1 cellular context compared by ENCODE assay signal in the genomic region with DNA sequence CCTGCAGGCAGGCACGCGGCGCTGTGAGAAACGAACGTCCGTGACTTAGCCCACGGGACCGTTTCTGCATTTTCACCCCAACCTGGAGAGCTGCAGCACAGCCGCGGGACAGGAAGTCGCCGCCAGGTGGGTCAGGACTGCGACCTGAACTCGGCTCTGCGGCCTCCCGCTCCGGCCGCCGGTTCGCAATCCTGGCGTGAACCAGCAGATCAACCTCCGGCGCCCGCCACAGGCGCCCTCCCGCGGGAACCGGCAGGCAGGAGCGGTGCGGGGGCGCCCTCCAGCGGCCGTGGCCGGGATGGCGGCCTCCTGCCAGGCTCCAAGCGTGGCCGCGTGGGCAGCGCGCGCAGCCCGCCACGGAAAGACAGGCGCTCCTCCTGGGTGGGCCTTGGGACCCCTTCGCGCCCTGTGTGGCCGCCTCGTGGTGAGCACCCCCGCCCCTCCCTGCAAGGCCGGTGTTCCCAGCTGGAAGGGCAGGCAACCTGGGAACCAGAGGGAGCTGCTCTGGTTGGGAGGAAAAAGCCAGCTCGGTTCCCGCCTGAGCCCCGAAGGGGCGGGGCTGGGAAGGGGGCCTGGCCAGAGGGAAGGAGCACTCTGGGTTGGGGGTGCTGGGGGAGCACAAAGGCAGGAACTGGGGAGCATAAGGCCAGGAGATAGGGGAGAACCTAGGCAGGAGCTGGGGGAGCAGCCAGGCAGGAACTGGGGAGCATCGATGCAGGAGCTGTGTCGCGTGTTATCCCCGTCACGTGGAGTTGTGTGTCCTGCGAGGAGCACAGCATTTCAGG.
TF ChIP-seq lines count a peak whose summit lies in the region.

No MANE protein-coding gene starts in this region.

TF ChIP-seq in HepG2, 621 proteins besides CTCF, POLR2A, EP300 and RAD21 (continued from another document and continues in another):
- peak; percentile 3; the same call in 1 of the 2 replicates for TF ChIP-seq KLF12 (CRISPR knock-in tag; IDR thresholded peaks at IDR 0.05; ENCODE audit: borderline replicate concordance)
- TF ChIP-seq TAF1 (CRISPR knock-in tag; IDR thresholded peaks at IDR 0.05), result no peak; the same call in none of the 2 replicates
- peak; percentile 96 for TF ChIP-seq ZNF883 (CRISPR knock-in tag; IDR thresholded peaks at IDR 0.05; ENCODE audit: not compliant biosample characterization)
- TF ChIP-seq NRL (CRISPR knock-in tag; IDR thresholded peaks at IDR 0.05; ENCODE audit: borderline replicate concordance), result peak; percentile 70
- peak; percentile 99 for TF ChIP-seq XRCC5 (optimal IDR thresholded peaks at IDR 0.05; ENCODE audit: low read length)
- peak; percentile 25 for TF ChIP-seq TBL1XR1 (IDR thresholded peaks at IDR 0.05; ENCODE audit: borderline replicate concordance, low read length, partially characterized antibody)
- peak; percentile 58 for TF ChIP-seq RBM39 (IDR thresholded peaks at IDR 0.05; ENCODE audit: low read depth, low read length, poor library complexity, severe bottlenecking)
- TF ChIP-seq, protein P1, sequence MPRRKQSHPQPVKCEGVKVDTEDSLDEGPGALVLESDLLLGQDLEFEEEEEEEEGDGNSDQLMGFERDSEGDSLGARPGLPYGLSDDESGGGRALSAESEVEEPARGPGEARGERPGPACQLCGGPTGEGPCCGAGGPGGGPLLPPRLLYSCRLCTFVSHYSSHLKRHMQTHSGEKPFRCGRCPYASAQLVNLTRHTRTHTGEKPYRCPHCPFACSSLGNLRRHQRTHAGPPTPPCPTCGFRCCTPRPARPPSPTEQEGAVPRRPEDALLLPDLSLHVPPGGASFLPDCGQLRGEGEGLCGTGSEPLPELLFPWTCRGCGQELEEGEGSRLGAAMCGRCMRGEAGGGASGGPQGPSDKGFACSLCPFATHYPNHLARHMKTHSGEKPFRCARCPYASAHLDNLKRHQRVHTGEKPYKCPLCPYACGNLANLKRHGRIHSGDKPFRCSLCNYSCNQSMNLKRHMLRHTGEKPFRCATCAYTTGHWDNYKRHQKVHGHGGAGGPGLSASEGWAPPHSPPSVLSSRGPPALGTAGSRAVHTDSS (CRISPR knock-in tag; conservative IDR thresholded peaks at IDR 0.05), result peak; percentile 71; the same call in 1 of the 2 replicates
- TF ChIP-seq TEF (CRISPR knock-in tag; IDR thresholded peaks at IDR 0.05), result no peak
- TF ChIP-seq ZNF367 (CRISPR knock-in tag; IDR thresholded peaks at IDR 0.05; ENCODE audit: borderline replicate concordance), result no peak
- TF ChIP-seq ZNF703 (CRISPR knock-in tag; IDR thresholded peaks at IDR 0.05; ENCODE audit: borderline replicate concordance), result peak; percentile 74; the same call in 1 of the 2 replicates
- 0 out of 2 replicates have a peak, but pooled peaks have one; percentile 42 for TF ChIP-seq SNAPC2 (CRISPR knock-in tag; IDR thresholded peaks at IDR 0.05)
- peak; percentile 75; the same call in 1 of the 2 replicates for TF ChIP-seq ZNF160 (CRISPR knock-in tag; IDR thresholded peaks at IDR 0.05)
- TF ChIP-seq ATF7-NPFF (CRISPR knock-in tag; IDR thresholded peaks at IDR 0.05; ENCODE audit: low read depth), result peak; percentile 98
- TF ChIP-seq ZSCAN30 (CRISPR knock-in tag; IDR thresholded peaks at IDR 0.05), result no peak
- TF ChIP-seq ERF (CRISPR knock-in tag; IDR thresholded peaks at IDR 0.05), result peak; percentile 92
- peak; percentile 47; the same call in 1 of the 2 replicates for TF ChIP-seq THAP9 (CRISPR knock-in tag; IDR thresholded peaks at IDR 0.05; ENCODE audit: borderline replicate concordance)
- 0 out of 2 replicates have a peak, but pooled peaks have one; percentile 12 for TF ChIP-seq RERE (CRISPR knock-in tag; IDR thresholded peaks at IDR 0.05; ENCODE audit: low read depth)
- 0 out of 2 replicates have a peak, but pooled peaks have one; percentile 41 for TF ChIP-seq NFKBIZ (CRISPR knock-in tag; IDR thresholded peaks at IDR 0.05)
- peak; percentile 26; the same call in 1 of the 2 replicates for TF ChIP-seq ZNF747 (CRISPR knock-in tag; IDR thresholded peaks at IDR 0.05; ENCODE audit: borderline replicate concordance)
- TF ChIP-seq THRA (CRISPR knock-in tag; IDR thresholded peaks at IDR 0.05; ENCODE audit: borderline replicate concordance), result peak; percentile 74
- 0 out of 2 replicates have a peak, but pooled peaks have one; percentile 44 for TF ChIP-seq DPF2 (CRISPR knock-in tag; IDR thresholded peaks at IDR 0.05; ENCODE audit: borderline replicate concordance, low read depth)
- 0 out of 2 replicates have a peak, but pooled peaks have one; percentile 32 for TF ChIP-seq NFATC3 (CRISPR knock-in tag; IDR thresholded peaks at IDR 0.05)
- peak; percentile 69; the same call in 1 of the 2 replicates for TF ChIP-seq ZMAT3 (CRISPR knock-in tag; conservative IDR thresholded peaks at IDR 0.05)
- peak; percentile 85; the same call in 1 of the 2 replicates for TF ChIP-seq SAFB2 (CRISPR knock-in tag; IDR thresholded peaks at IDR 0.05; ENCODE audit: borderline replicate concordance, low read depth)
- peak; percentile 77 for TF ChIP-seq ZHX1 (CRISPR knock-in tag; IDR thresholded peaks at IDR 0.05; ENCODE audit: low read depth)
- TF ChIP-seq ZBTB7B (CRISPR knock-in tag; IDR thresholded peaks at IDR 0.05), result peak; percentile 52; the same call in 1 of the 2 replicates
- TF ChIP-seq ZNF333 (CRISPR knock-in tag; IDR thresholded peaks at IDR 0.05; ENCODE audit: borderline replicate concordance), result peak; percentile 69; the same call in 1 of the 2 replicates
- TF ChIP-seq ELF3 (CRISPR knock-in tag; IDR thresholded peaks at IDR 0.05), result peak; percentile 76
- TF ChIP-seq HNRNPLL (IDR thresholded peaks at IDR 0.05; ENCODE audit: low read depth, low read length, poor library complexity, severe bottlenecking), result peak; percentile 62
- peak; percentile 85; the same call in 1 of the 2 replicates for TF ChIP-seq MAZ (IDR thresholded peaks at IDR 0.05; ENCODE audit: borderline replicate concordance, low read depth, low read length)
- peak; percentile 94 for TF ChIP-seq MAZ (CRISPR knock-in tag; IDR thresholded peaks at IDR 0.05; ENCODE audit: low read depth)
- no peak for TF ChIP-seq ZNF124 (CRISPR knock-in tag; IDR thresholded peaks at IDR 0.05)
- peak; percentile 89; the same call in 1 of the 2 replicates for TF ChIP-seq BRF2 (CRISPR knock-in tag; IDR thresholded peaks at IDR 0.05)
- TF ChIP-seq, protein P2, sequence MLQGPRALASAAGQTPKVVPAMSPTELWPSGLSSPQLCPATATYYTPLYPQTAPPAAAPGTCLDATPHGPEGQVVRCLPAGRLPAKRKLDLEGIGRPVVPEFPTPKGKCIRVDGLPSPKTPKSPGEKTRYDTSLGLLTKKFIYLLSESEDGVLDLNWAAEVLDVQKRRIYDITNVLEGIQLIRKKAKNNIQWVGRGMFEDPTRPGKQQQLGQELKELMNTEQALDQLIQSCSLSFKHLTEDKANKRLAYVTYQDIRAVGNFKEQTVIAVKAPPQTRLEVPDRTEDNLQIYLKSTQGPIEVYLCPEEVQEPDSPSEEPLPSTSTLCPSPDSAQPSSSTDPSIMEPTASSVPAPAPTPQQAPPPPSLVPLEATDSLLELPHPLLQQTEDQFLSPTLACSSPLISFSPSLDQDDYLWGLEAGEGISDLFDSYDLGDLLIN (CRISPR knock-in tag; IDR thresholded peaks at IDR 0.05; ENCODE audit: borderline replicate concordance), result 0 out of 2 replicates have a peak, but pooled peaks have one; percentile 85
